8 cellular contexts compared by ENCODE assay signal in the genomic region with DNA sequence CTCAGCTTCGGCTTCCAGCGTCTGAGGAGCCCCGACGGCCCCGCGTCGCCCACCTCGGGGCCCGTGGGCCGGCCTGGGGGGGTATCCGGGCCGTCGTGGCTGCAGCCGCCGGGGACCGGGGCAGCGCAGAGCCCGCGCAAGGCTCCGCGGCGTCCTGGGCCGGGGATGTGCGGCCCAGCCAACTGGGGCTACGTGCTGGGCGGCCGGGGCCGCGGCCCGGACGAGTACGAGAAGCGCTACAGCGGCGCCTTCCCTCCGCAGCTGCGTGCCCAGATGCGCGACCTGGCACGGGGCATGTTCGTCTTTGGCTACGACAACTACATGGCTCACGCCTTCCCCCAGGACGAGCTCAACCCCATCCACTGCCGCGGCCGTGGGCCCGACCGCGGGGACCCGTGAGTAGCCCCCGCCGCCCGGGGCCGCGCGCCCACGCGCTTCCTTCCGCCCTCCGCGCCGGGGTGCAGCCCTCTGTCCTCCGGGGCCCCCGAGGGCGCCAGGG. TPM values are rescaled to one million over a fixed set of nuclear protein-coding genes. Genes with fewer than 3 reads are reported as not detected.
DNase-seq lines count a peak whose midpoint lies in the region; ATAC-seq and TF ChIP-seq lines count a peak whose summit lies in the region.

No MANE protein-coding gene starts in this region.

- intact Hi-C loops in tibial artery (cut with DNase I; ENCODE audit: low total_unique reads) = loop anchor here (5.0 kb wide), 1 partner anchor 66 kb away; a partner anchor contains a TSS

- no peaks in the 10 kb centered on the region for H3K9me2 ChIP-seq in Karpas-422 (replicated peaks; ENCODE audit: insufficient read depth, low read length)

- TF ChIP-seq CTCF in tibial artery (IDR thresholded peaks at IDR 0.05) = no peak

- H4K20me1 ChIP-seq in Karpas-422 (ENCODE audit: insufficient read depth, low read depth, low read length) = peaks cover 9% of the 10 kb centered on the region; the same call in 1 of the 2 replicates

- H2AFZ ChIP-seq in Karpas-422 (ENCODE audit: low read length) = 0 out of 2 replicates have a peak overlapping the region, but pooled peaks have one; percentile 0

- H3K4me3 ChIP-seq in Karpas-422 (ENCODE audit: low read length) (peak overlapping the region; percentile 80), mucosa of stomach (ENCODE audit: low read length) (peak overlapping the region; percentile 73), tibial artery (peak overlapping the region; percentile 79 to 95)

- DNase-seq in Karpas-422 (peak; percentile 73), epithelial cell of prostate (ENCODE audit: low read depth, low spot score) (no peak), tibial artery (peak; percentile 40 to 72), NOMO-1 treated with DMSO at 0.1 percent for 48 hours (lab: John Stamatoyannopoulos, UW; ENCODE audit: unreplicated experiment) (no peak)
- DNase-seq in activated CD8-positive, alpha-beta memory T cell treated with anti-CD3 and anti-CD28 coated beads, Interleukin-2, amount 50 U/mL, for 48 hours = peak; percentile 81

- H3K27ac ChIP-seq in Karpas-422 (ENCODE audit: low read length) = peak overlapping the region; percentile 66
- H3K27ac ChIP-seq in epithelial cell of prostate = peak overlapping the region; percentile 99
- peak overlapping the region; percentile 94 to 96 for H3K27ac ChIP-seq in tibial artery

- peaks cover 54% of the 10 kb centered on the region for H3K79me2 ChIP-seq in Karpas-422 (ENCODE audit: low read length)

- ATAC-seq in GM21825 (IDR thresholded peaks at IDR 0.05; ENCODE audit: unreplicated experiment) = peak; percentile 8

- H3K4me1 ChIP-seq in ES-I3 (ENCODE audit: insufficient read depth, low read length) = peaks cover 3% of the 10 kb centered on the region; the same call in 1 of the 2 replicates
- peaks cover 55% of the 10 kb centered on the region for H3K4me1 ChIP-seq in Karpas-422 (ENCODE audit: low read length)
- H3K4me1 ChIP-seq in mucosa of stomach (ENCODE audit: control insufficient read depth, insufficient read depth, low read length) = peaks cover 32% of the 10 kb centered on the region
- peaks cover 0 to 45% (median 15%) of the 10 kb centered on the region in 4 donors for H3K4me1 ChIP-seq in tibial artery

- peak overlapping the region; percentile 90 for H3K9ac ChIP-seq in ES-I3 (ENCODE audit: low read depth, low read length)
- peak overlapping the region; percentile 97 for H3K9ac ChIP-seq in Karpas-422 (ENCODE audit: low read length)
- peak overlapping the region; percentile 88 for H3K9ac ChIP-seq in mucosa of stomach (ENCODE audit: low read length)

- H3K36me3 ChIP-seq in ES-I3 (ENCODE audit: insufficient read depth, low read length) = no peaks in the 10 kb centered on the region
- peaks cover 4% of the 10 kb centered on the region; the same call in 1 of the 2 replicates for H3K36me3 ChIP-seq in Karpas-422 (ENCODE audit: insufficient read depth, low read length)
- H3K36me3 ChIP-seq in mucosa of stomach (ENCODE audit: control insufficient read depth, insufficient read depth, low read length) = no peaks in the 10 kb centered on the region
- H3K36me3 ChIP-seq in tibial artery = peaks cover 0 to 5% (median 0%) of the 10 kb centered on the region in 3 donors

- H3K4me2 ChIP-seq in Karpas-422 (ENCODE audit: low read depth, low read length, poor library complexity, severe bottlenecking) = peak overlapping the region; percentile 90

- no peaks in the 10 kb centered on the region for H3K27me3 ChIP-seq in Karpas-422 (ENCODE audit: low read length)
- no peaks in the 10 kb centered on the region for H3K27me3 ChIP-seq in mucosa of stomach (ENCODE audit: control insufficient read depth, insufficient read depth, low read length)
- H3K27me3 ChIP-seq in tibial artery = no peaks in the 10 kb centered on the region

- H3K9me3 ChIP-seq in ES-I3 (ENCODE audit: control insufficient read depth, insufficient read depth, low read length) (no peaks in the 10 kb centered on the region), Karpas-422 (ENCODE audit: low read length) (no peaks in the 10 kb centered on the region), mucosa of stomach (ENCODE audit: control insufficient read depth, low read length) (no peaks in the 10 kb centered on the region), tibial artery (no peaks in the 10 kb centered on the region)

RNA-seq across cellular contexts. Expression of a gene that starts 0.5 kb away (rescaled TPM):
- 68.8 and 134 TPM in 2 replicates for total RNA-seq in Karpas-422 (2014; rRNA removed; shearing (Covaris generic); ENCODE audit: low replicate concordance)

Comparison
In these comparisons a context has a peak if more than half of its experiments do, and no peak if none do; other contexts are left out.
1. DNase-seq: peak in Karpas-422 (single experiment), activated CD8-positive, alpha-beta memory T cell treated with anti-CD3 and anti-CD28 coated beads, Interleukin-2, amount 50 U/mL, for 48 hours (single experiment) and tibial artery (2 of 2); none in epithelial cell of prostate (single experiment) and NOMO-1 treated with DMSO at 0.1 percent for 48 hours (single experiment).
2. Peak in every context shown above with its lines, with median percentiles within 50 percentile points of each other: H3K9ac ChIP-seq, H3K27ac ChIP-seq and H3K4me3 ChIP-seq.